11 cellular contexts compared by ENCODE assay signal in genomic region chr12:14766020-14766419, GRCh38. TPM values are rescaled to one million over a fixed set of nuclear protein-coding genes. Genes with fewer than 3 reads are reported as not detected.
DNase-seq lines count a peak whose midpoint lies in the region; ATAC-seq, FAIRE-seq and TF ChIP-seq lines count a peak whose summit lies in the region.
"Not testable (repeated sequence)": the region's sequence is repeated elsewhere in the genome, so short reads cannot be mapped to it uniquely, and the experiment has no call there.
"Had no signal": no experiment of that assay in that cellular context is flagged by ENCODE, and none has a peak within 500 bp of the region (broad histone marks: within the 10 kb centered on the region; RNA-seq: fewer than 3 reads in every experiment).

No MANE protein-coding gene starts in this region.

- TF ChIP-seq POLR2A in H1 (IDR thresholded peaks at IDR 0.05; ENCODE audit: control extremely low read depth in 1 of 2, low read depth in 2 of 2, low read length in 2 of 2); stomach (IDR thresholded peaks at IDR 0.05): not testable (repeated sequence)

- H3K4me3 Mint-ChIP-seq in GM23338; activated CD8-positive, alpha-beta memory T cell treated with anti-CD3 and anti-CD28 coated beads, Interleukin-2, amount 10 ng/mL, durations not matched to agents 7 days and 5 days; activated naive CD8-positive, alpha-beta T cell: not testable (repeated sequence)

- TF ChIP-seq RAD21 in H1 (IDR thresholded peaks at IDR 0.05 in 1 of 2, conservative IDR thresholded peaks at IDR 0.05 in 1 of 2; ENCODE audit: low read depth in 2 of 2, low read length in 2 of 2), result not testable (repeated sequence)

- peak overlapping the region; percentile 51; the same call in 1 of the 2 replicates for H3K27ac Mint-ChIP-seq in GM23338
- peak overlapping the region; percentile 6 for H3K27ac Mint-ChIP-seq in activated CD8-positive, alpha-beta memory T cell treated with anti-CD3 and anti-CD28 coated beads, Interleukin-2, amount 10 ng/mL, durations not matched to agents 7 days and 5 days
- H3K27ac Mint-ChIP-seq in activated naive CD8-positive, alpha-beta T cell, result peak overlapping the region; percentile 0

- WGBS in H1 (ENCODE audit: extremely low coverage in 1 of 2, insufficient coverage in 1 of 2, insufficient read length in 1 of 2, insufficient replicate concordance in 2 of 2, low coverage in 1 of 2, low lambda C conversion rate in 2 of 2, missing lambda C conversion rate in 1 of 2), 2 experiments, result 69% methylated on average over 3 of the region's 3 CpGs; no CpG with 5 or more reads in 1 of the 2 experiments
- WGBS in hepatocyte (ENCODE audit: low lambda C conversion rate, missing lambda C conversion rate), result 75% methylated on average over 3 of the region's 3 CpGs
- 34 to 59% (median 51%) methylated on average over 3 of the region's 3 CpGs for WGBS in stomach, 5 donors

- H3K79me1 ChIP-seq in H1 (ENCODE audit: low read depth, low read length), result not testable (repeated sequence)

- H3K36me3 Mint-ChIP-seq in GM23338 (ENCODE audit: low read depth), result peaks cover 67% of the 10 kb centered on the region
- peaks cover 73% of the 10 kb centered on the region for H3K36me3 Mint-ChIP-seq in activated CD8-positive, alpha-beta memory T cell treated with anti-CD3 and anti-CD28 coated beads, Interleukin-2, amount 10 ng/mL, durations not matched to agents 7 days and 5 days
- peaks cover 47% of the 10 kb centered on the region for H3K36me3 Mint-ChIP-seq in activated naive CD8-positive, alpha-beta T cell

- not testable (repeated sequence) for H2BK15ac ChIP-seq in H1 (ENCODE audit: low read length)

- not testable (repeated sequence) for H3K4me2 ChIP-seq in GM23338; H1 (ENCODE audit: insufficient read depth in 1 of 2, low read depth in 2 of 2, low read length in 2 of 2)
- H3K4me2 ChIP-seq in hepatocyte, result peak overlapping the region; percentile 73

- H3F3A ChIP-seq in GM23338 (replicated peaks; ENCODE audit: low read depth), result not testable (repeated sequence)

- TF ChIP-seq CTCF in 22Rv1 (IDR thresholded peaks at IDR 0.05); GM23338 (conservative IDR thresholded peaks at IDR 0.05; ENCODE audit: low read depth in 2 of 2); VCaP (conservative IDR thresholded peaks at IDR 0.05); H1 (IDR thresholded peaks at IDR 0.05; ENCODE audit: control extremely low read depth in 1 of 3, insufficient read depth in 1 of 3, low read depth in 1 of 3, low read length in 3 of 3); hepatocyte (IDR thresholded peaks at IDR 0.05; ENCODE audit: poor library complexity); stomach (IDR thresholded peaks at IDR 0.05): not testable (repeated sequence)

- peaks cover 40% of the 10 kb centered on the region for H3K9me3 Mint-ChIP-seq in GM23338
- peaks cover 11% of the 10 kb centered on the region for H3K9me3 Mint-ChIP-seq in activated CD8-positive, alpha-beta memory T cell treated with anti-CD3 and anti-CD28 coated beads, Interleukin-2, amount 10 ng/mL, durations not matched to agents 7 days and 5 days (ENCODE audit: low read depth)
- peaks cover 19% of the 10 kb centered on the region for H3K9me3 Mint-ChIP-seq in activated naive CD8-positive, alpha-beta T cell (ENCODE audit: low read depth)

- peaks cover 13% of the 10 kb centered on the region; the same call in 2 of the 3 replicates for H3K4me1 Mint-ChIP-seq in GM23338
- H3K4me1 Mint-ChIP-seq in activated CD8-positive, alpha-beta memory T cell treated with anti-CD3 and anti-CD28 coated beads, Interleukin-2, amount 10 ng/mL, durations not matched to agents 7 days and 5 days, result peaks cover 31% of the 10 kb centered on the region
- H3K4me1 Mint-ChIP-seq in activated naive CD8-positive, alpha-beta T cell (ENCODE audit: low read depth), result peaks cover 33% of the 10 kb centered on the region

- H4K8ac ChIP-seq in H1 (ENCODE audit: extremely low read depth, insufficient read depth, low read length), result not testable (repeated sequence)

- not testable (repeated sequence) for H3K9me2 ChIP-seq in GM23338 (ENCODE audit: insufficient read depth); hepatocyte (replicated peaks; ENCODE audit: insufficient read depth)

- not testable (repeated sequence) for H2BK12ac ChIP-seq in H1 (ENCODE audit: low read depth, low read length)

- not testable (repeated sequence) for H3K14ac ChIP-seq in H1 (ENCODE audit: insufficient read length)

- not testable (repeated sequence) for H3K36me3 ChIP-seq in GM23338 (ENCODE audit: insufficient read depth); H1 (ENCODE audit: control insufficient read depth in 2 of 4, insufficient read depth in 4 of 4, low read length in 3 of 4); hepatocyte (replicated peaks; ENCODE audit: insufficient read depth, low read depth)
- peaks cover 4 to 28% (median 7%) of the 10 kb centered on the region in 4 donors for H3K36me3 ChIP-seq in stomach

- H2BK20ac ChIP-seq in H1 (ENCODE audit: low read length), result not testable (repeated sequence)

- H3K23ac ChIP-seq in H1 (ENCODE audit: insufficient read length), result not testable (repeated sequence)

- TF ChIP-seq EP300 in H1 (IDR thresholded peaks at IDR 0.05; ENCODE audit: borderline replicate concordance in 1 of 2, low read depth in 2 of 2, low read length in 2 of 2); stomach (IDR thresholded peaks at IDR 0.05): not testable (repeated sequence)

- H4K5ac ChIP-seq in H1 (ENCODE audit: insufficient read length, low read depth, low read length), result not testable (repeated sequence)

- H3K4me3 ChIP-seq in GM23338; H1 (ENCODE audit: extremely low read depth in 1 of 4, insufficient read depth in 2 of 4, low read depth in 3 of 4, low read length in 4 of 4); hepatocyte; stomach: not testable (repeated sequence)

- not testable (repeated sequence) for H4K91ac ChIP-seq in H1 (replicated peaks; ENCODE audit: insufficient read length, low read length)

- not testable (repeated sequence) for H3K4ac ChIP-seq in H1 (replicated peaks; ENCODE audit: insufficient read length, low read depth, low read length)

- H3K23me2 ChIP-seq in H1 (ENCODE audit: low read depth, low read length), result not testable (repeated sequence)

- intact Hi-C loops in stomach (cut with DNase I; ENCODE audit: low total_unique reads), result not testable (repeated sequence)

- not testable (repeated sequence) for H2BK120ac ChIP-seq in H1 (replicated peaks; ENCODE audit: low read depth, low read length)

- not testable (repeated sequence) for H3K27me3 ChIP-seq in GM23338 (ENCODE audit: insufficient read depth); H1 (replicated peaks in 1 of 4; ENCODE audit: control insufficient read depth in 3 of 4, extremely low read depth in 1 of 4, insufficient read depth in 3 of 4, low read length in 3 of 4); hepatocyte; stomach

- POLR2A ChIA-PET in H1 (lab: Charles Lee; ENCODE audit: partially characterized antibody), result interaction anchor here (2.1 to 2.6 kb wide), 2 partner anchors 8 to 37 kb away, joined by 5 to 12 read pairs; partner anchors contain the start of genes C12orf60 and WBP11

- CTCF ChIA-PET in activated CD8-positive, alpha-beta memory T cell treated with anti-CD3 and anti-CD28 coated beads, Interleukin-2, amount 10 ng/mL, durations not matched to agents 7 days and 5 days (lab: Charles Lee), result not testable (repeated sequence)
- CTCF ChIA-PET in H1 (lab: Charles Lee; ENCODE audit: partially characterized antibody), result interaction anchor here (1.5 kb wide), 1 partner anchor 144 kb away, joined by 3 read pairs; no protein-coding TSS in a partner anchor

- H2AK5ac ChIP-seq in H1 (ENCODE audit: low read depth, low read length), result not testable (repeated sequence)

- H3K27ac ChIP-seq in 22Rv1 (peak overlapping the region; percentile 49), GM23338 (ENCODE audit: low read depth) (peak overlapping the region; percentile 52), VCaP (peak overlapping the region; percentile 95; the same call in 1 of the 2 replicates), hepatocyte (peak overlapping the region; percentile 35), stomach (peak overlapping the region in 4 of 5 donors; percentile 49 to 99 (median 80))
- not testable (repeated sequence) for H3K27ac ChIP-seq in H1 (ENCODE audit: low read depth, low read length)

- not testable (repeated sequence) for FAIRE-seq in H1 (lab: Jason Lieb, UNC)

- not testable (repeated sequence) for DNase-seq in GM23338 (ENCODE audit: low spot score); activated CD8-positive, alpha-beta memory T cell treated with anti-CD3 and anti-CD28 coated beads, Interleukin-2, amount 10 ng/mL, durations not matched to agents 7 days and 5 days; H1 (ENCODE audit: low read depth in 1 of 2, low spot score in 2 of 2); hepatocyte (ENCODE audit: low spot score)
- DNase-seq in stomach, result peak; percentile 48

- not testable (repeated sequence) for H4K20me1 ChIP-seq in GM23338 (replicated peaks; ENCODE audit: insufficient read depth); H1 (replicated peaks in 1 of 2; ENCODE audit: control insufficient read depth in 1 of 2, insufficient read depth in 2 of 2, low read length in 2 of 2)
- peaks cover 38% of the 10 kb centered on the region for H4K20me1 ChIP-seq in hepatocyte (ENCODE audit: insufficient read depth, poor library complexity, severe bottlenecking)

- not testable (repeated sequence) for ATAC-seq in GM23338; activated CD8-positive, alpha-beta memory T cell treated with anti-CD3 and anti-CD28 coated beads, Interleukin-2, amount 10 ng/mL, durations not matched to agents 7 days and 5 days

- H3K18ac ChIP-seq in H1 (ENCODE audit: extremely low read depth, low read length), result not testable (repeated sequence)

- not testable (repeated sequence) for H3K4me1 ChIP-seq in GM23338 (ENCODE audit: insufficient read depth); H1 (replicated peaks in 1 of 4; ENCODE audit: control insufficient read depth in 3 of 4, insufficient read depth in 4 of 4, low read length in 3 of 4); hepatocyte (ENCODE audit: insufficient read depth)
- H3K4me1 ChIP-seq in stomach, result peaks cover 6 to 56% (median 21%) of the 10 kb centered on the region in 4 donors

- not testable (repeated sequence) for H2AFZ ChIP-seq in GM23338; H1 (ENCODE audit: low read length); hepatocyte

- not testable (repeated sequence) for H3K9ac ChIP-seq in H1 (replicated peaks in 1 of 4; ENCODE audit: extremely low read depth in 1 of 4, low read depth in 3 of 4, low read length in 3 of 4)

- not testable (repeated sequence) for H3K56ac ChIP-seq in H1 (replicated peaks; ENCODE audit: insufficient read length, low read depth, low read length)

- H2BK5ac ChIP-seq in H1 (ENCODE audit: low read depth, low read length), result not testable (repeated sequence)

- not testable (repeated sequence) for H3K9me3 ChIP-seq in H1 (ENCODE audit: insufficient read depth in 2 of 2, low read depth in 1 of 2, low read length in 1 of 2); hepatocyte (ENCODE audit: low read depth)
- H3K9me3 ChIP-seq in stomach, result peaks cover 0 to 12% (median 0%) of the 10 kb centered on the region in 4 donors

- H3K79me2 ChIP-seq in GM23338 (replicated peaks; ENCODE audit: insufficient read depth), result peaks cover 50% of the 10 kb centered on the region
- H3K79me2 ChIP-seq in H1 (ENCODE audit: control insufficient read depth in 1 of 2, insufficient read depth in 2 of 2, low read length in 2 of 2), result peaks cover 0 to 41% of the 10 kb centered on the region in 2 experiments; a peak in 2 of 4 replicates
- peaks cover 91% of the 10 kb centered on the region for H3K79me2 ChIP-seq in hepatocyte

- peaks cover 25% of the 10 kb centered on the region for H3K27me3 Mint-ChIP-seq in GM23338 (ENCODE audit: insufficient read depth, low read depth, poor library complexity)
- H3K27me3 Mint-ChIP-seq in activated CD8-positive, alpha-beta memory T cell treated with anti-CD3 and anti-CD28 coated beads, Interleukin-2, amount 10 ng/mL, durations not matched to agents 7 days and 5 days; activated naive CD8-positive, alpha-beta T cell: not testable (repeated sequence)

RNA-seq across cellular contexts. Expression of gene WBP11, which starts 37.3 kb away (rescaled TPM):
- 33.8 and 57.1 TPM in 2 replicates for total RNA-seq in GM23338 (2014; rRNA removed; shearing (Covaris generic))
- polyA plus RNA-seq in GM23338 (2016; fragmentation: Nextera tagmentation; extraction: Ambion mirVana) (138 and 148 TPM in 2 replicates), H1 (2011; rRNA removed) (22.1 and 24.0 TPM in 2 replicates), hepatocyte (39.3 and 54.2 TPM in 2 replicates), stomach (10 to 100 TPM; 12.7 to 16.0 (median 13.0) TPM)
- 100 to 1,000 TPM; 102 to 116 TPM for total RNA-seq in activated CD8-positive, alpha-beta memory T cell treated with anti-CD3 and anti-CD28 coated beads, Interleukin-2, amount 10 ng/mL, durations not matched to agents 7 days and 5 days
- 122 and 134 TPM in 2 replicates for total RNA-seq in H1 (2021; fragmentation: NEBNext Ultra II Directional; extraction: Animal tissue kit (Norgen Biotek cat#: 25700))
- polyA plus RNA-seq in H1 (2011; cell fraction: cytosol; rRNA removed), result 13.6 TPM
- 19.4 TPM for polyA plus RNA-seq in H1 (2011; cell fraction: nucleus; rRNA removed)
- 48.7 to 91.9 TPM (median 53.8 TPM) in 4 replicates for polyA plus RNA-seq in H1 (2012, experiment 1 of 2)
- polyA plus RNA-seq in H1 (2012, experiment 2 of 2), result 29.8 TPM
- 86.1 TPM for polyA plus RNA-seq in H1 (2013, experiment 1 of 2)
- 94.0 TPM for polyA plus RNA-seq in H1 (2013, experiment 2 of 2)
- polyA minus RNA-seq in H1 (2011; rRNA and poly(A)+ RNA removed), result 17.5 and 18.9 TPM in 2 replicates
- polyA minus RNA-seq in H1 (2011; cell fraction: cytosol; rRNA and poly(A)+ RNA removed), result 24.6 TPM
- polyA minus RNA-seq in H1 (2011; cell fraction: nucleus; rRNA and poly(A)+ RNA removed), result 23.2 TPM
- total RNA-seq in hepatocyte (22.8 and 26.6 TPM in 2 replicates), stomach (10 to 100 TPM in 4 of 5 donors, 1 to 10 TPM in 1; 1.4 to 65.9 (median 19.2) TPM)

RNA-seq across cellular contexts. Expression of gene C12orf60, which starts 37.5 kb away (rescaled TPM):
- total RNA-seq in GM23338 (2014; rRNA removed; shearing (Covaris generic)), result 1.7 and 1.9 TPM in 2 replicates
- polyA plus RNA-seq in GM23338 (2016; fragmentation: Nextera tagmentation; extraction: Ambion mirVana), result 1.3 and 2.3 TPM in 2 replicates
- 1 to 10 TPM; 1.6 to 1.9 TPM for total RNA-seq in activated CD8-positive, alpha-beta memory T cell treated with anti-CD3 and anti-CD28 coated beads, Interleukin-2, amount 10 ng/mL, durations not matched to agents 7 days and 5 days
- total RNA-seq in H1 (2021; fragmentation: NEBNext Ultra II Directional; extraction: Animal tissue kit (Norgen Biotek cat#: 25700)), result 1.2 and 1.5 TPM in 2 replicates
- 0.91 and 1.2 TPM in 2 replicates for polyA plus RNA-seq in H1 (2011; rRNA removed)
- 1.2 TPM for polyA plus RNA-seq in H1 (2011; cell fraction: cytosol; rRNA removed)
- polyA plus RNA-seq in H1 (2011; cell fraction: nucleus; rRNA removed), result 1.4 TPM
- 0.55 to 1.5 TPM (median 0.97 TPM) in 4 replicates for polyA plus RNA-seq in H1 (2012, experiment 1 of 2)
- 0.56 TPM for polyA plus RNA-seq in H1 (2012, experiment 2 of 2)
- polyA plus RNA-seq in H1 (2013, experiment 1 of 2), result 1.8 TPM
- 1.6 TPM for polyA plus RNA-seq in H1 (2013, experiment 2 of 2)
- 0.88 and 1.0 TPM in 2 replicates for polyA minus RNA-seq in H1 (2011; rRNA and poly(A)+ RNA removed)
- polyA minus RNA-seq in H1 (2011; cell fraction: cytosol; rRNA and poly(A)+ RNA removed), result 1.1 TPM
- 2.7 TPM for polyA minus RNA-seq in H1 (2011; cell fraction: nucleus; rRNA and poly(A)+ RNA removed)
- total RNA-seq in hepatocyte, result 1.5 and 2.3 TPM in 2 replicates
- 0.17 and 2.0 TPM in 2 replicates for polyA plus RNA-seq in hepatocyte
- 1 to 10 TPM in 3 of 5 donors, not detected in 2; 1.0 to 3.1 (median 1.5) TPM for total RNA-seq in stomach
- polyA plus RNA-seq in stomach, result 1 to 10 TPM; 1.1 to 2.4 (median 1.4) TPM

RNA-seq across cellular contexts. Expression of gene SMCO3, which starts 48.0 kb away (rescaled TPM):
- total RNA-seq in GM23338 (2014; rRNA removed; shearing (Covaris generic)), result not detected in 2 replicates
- polyA plus RNA-seq in GM23338 (2016; fragmentation: Nextera tagmentation; extraction: Ambion mirVana), result 0.13 TPM in 1 of 2 replicates, not detected in the other
- not detected for total RNA-seq in activated CD8-positive, alpha-beta memory T cell treated with anti-CD3 and anti-CD28 coated beads, Interleukin-2, amount 10 ng/mL, durations not matched to agents 7 days and 5 days
- not detected in 2 replicates for total RNA-seq in H1 (2021; fragmentation: NEBNext Ultra II Directional; extraction: Animal tissue kit (Norgen Biotek cat#: 25700))
- polyA plus RNA-seq in H1 (2011; rRNA removed), result not detected in 2 replicates
- not detected for polyA plus RNA-seq in H1 (2011; cell fraction: cytosol; rRNA removed)
- polyA plus RNA-seq in H1 (2011; cell fraction: nucleus; rRNA removed), result not detected
- polyA plus RNA-seq in H1 (2012, experiment 1 of 2), result 0.08 TPM in 1 of 4 replicates, not detected in the others
- not detected for polyA plus RNA-seq in H1 (2012, experiment 2 of 2)
- polyA plus RNA-seq in H1 (2013, experiment 1 of 2), result not detected
- polyA plus RNA-seq in H1 (2013, experiment 2 of 2), result not detected
- not detected in 2 replicates for polyA minus RNA-seq in H1 (2011; rRNA and poly(A)+ RNA removed)
- not detected for polyA minus RNA-seq in H1 (2011; cell fraction: cytosol; rRNA and poly(A)+ RNA removed)
- polyA minus RNA-seq in H1 (2011; cell fraction: nucleus; rRNA and poly(A)+ RNA removed), result not detected
- total RNA-seq in hepatocyte, result 1.7 and 3.2 TPM in 2 replicates
- 1.4 and 2.9 TPM in 2 replicates for polyA plus RNA-seq in hepatocyte
- total RNA-seq in stomach, result 1 to 10 TPM in 1 of 5 donors, not detected in 4; 2.4 TPM
- not detected for polyA plus RNA-seq in stomach
- total RNA-seq: Caco-2; CD8-positive, alpha-beta T cell; H4 had no signal

Comparison
In these comparisons a context has a peak if more than half of its experiments do, and no peak if none do; other contexts are left out.
1. H3K27ac Mint-ChIP-seq: peak in every context shown above with its lines; median percentile 51 in GM23338; 6 in activated CD8-positive, alpha-beta memory T cell treated with anti-CD3 and anti-CD28 coated beads, Interleukin-2, amount 10 ng/mL, durations not matched to agents 7 days and 5 days; 0 in activated naive CD8-positive, alpha-beta T cell.